Comparison of ENCODE assay signal across 10 cellular contexts in the genomic region with DNA sequence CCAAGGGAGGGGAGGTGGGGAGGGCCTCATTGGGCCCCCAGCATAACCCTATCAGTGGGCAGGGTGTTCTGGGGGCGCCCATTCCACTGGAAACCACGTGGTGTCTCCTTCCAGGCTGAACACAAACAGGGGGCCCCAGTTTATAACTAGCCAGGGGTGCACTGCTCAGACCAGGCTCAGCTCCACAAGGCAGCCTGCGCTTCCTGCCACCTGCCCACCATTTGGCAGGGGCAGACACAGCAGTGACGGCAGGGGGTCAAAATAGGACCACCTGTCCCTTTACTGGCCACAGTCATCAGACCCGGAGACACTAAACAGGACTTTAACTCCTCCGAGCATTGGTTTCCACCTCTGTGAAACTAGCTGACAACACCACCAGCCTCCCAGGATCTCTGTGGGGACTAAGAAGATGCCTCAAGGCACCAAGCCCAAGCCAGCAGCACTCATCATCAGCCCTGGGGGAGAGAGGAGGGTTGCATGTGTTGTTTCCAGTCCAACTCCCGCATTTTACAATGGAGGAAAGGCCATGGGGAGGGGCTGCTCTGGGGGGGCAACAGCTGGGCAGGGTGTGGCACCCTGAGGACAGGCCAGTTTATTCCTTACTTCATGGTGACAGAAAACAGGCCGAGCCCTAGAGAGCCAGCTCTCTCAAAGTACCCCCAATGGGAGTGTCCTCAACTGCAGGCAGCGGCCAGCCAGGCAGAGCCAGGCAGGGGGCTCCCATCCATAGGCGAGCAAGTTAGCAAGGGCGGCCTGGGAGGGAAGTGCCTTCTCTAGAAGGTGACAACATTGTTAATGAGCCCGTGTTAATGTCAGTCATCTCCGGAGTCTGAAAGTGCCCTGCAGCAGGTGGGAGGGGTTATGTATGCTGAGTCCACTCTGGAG.
DNase-seq lines count a peak whose midpoint lies in the region; ATAC-seq and TF ChIP-seq lines count a peak whose summit lies in the region.
"Had no signal": no experiment of that assay in that cellular context is flagged by ENCODE, and none has a peak within 500 bp of the region (broad histone marks: within the 10 kb centered on the region; RNA-seq: fewer than 3 reads in every experiment).

No MANE protein-coding gene starts in this region.

- TF ChIP-seq CTCF in left ventricle myocardium inferior (IDR thresholded peaks at IDR 0.05; ENCODE audit: borderline replicate concordance) (no peak), osteoblast (IDR thresholded peaks at IDR 0.05; ENCODE audit: extremely low read depth, low read depth, low read length) (no peak)

- H3K4me1 ChIP-seq in left ventricle myocardium inferior (peaks cover 67% of the 10 kb centered on the region), osteoblast (ENCODE audit: insufficient read depth, low read length) (peaks cover 61% of the 10 kb centered on the region)

- H3K36me3 ChIP-seq in left ventricle myocardium inferior (no peaks in the 10 kb centered on the region), osteoblast (ENCODE audit: insufficient read depth, low read length) (peaks cover 4% of the 10 kb centered on the region)

- DNase-seq in left ventricle myocardium inferior (no peak), Right ventricle myocardium inferior (ENCODE audit: missing footprints) (no peak), epithelial cell of prostate (ENCODE audit: low read depth, low spot score) (no peak), osteoblast (ENCODE audit: insufficient read length, low spot score, missing footprints) (peak; percentile 75), HuH-7 (ENCODE audit: low spot score) (no peak), cerebellar nuclear complex (lab: John Stamatoyannopoulos, UW) (no peak), AG08396 (ENCODE audit: low spot score) (no peak), cortex of kidney (lab: John Stamatoyannopoulos, UW) (no peak)
- DNase-seq: activated CD8-positive, alpha-beta memory T cell treated with anti-CD3 and anti-CD28 coated beads, Interleukin-2, amount 10 ng/mL, durations not matched to agents 7 days and 5 days; NCI-H1436 had no signal

- peaks cover 9% of the 10 kb centered on the region for H4K20me1 ChIP-seq in osteoblast (ENCODE audit: insufficient read depth, low read length)

- peaks cover 14% of the 10 kb centered on the region for H3K79me2 ChIP-seq in osteoblast (ENCODE audit: insufficient read depth, low read length)

- intact Hi-C loops in left ventricle myocardium inferior (cut with micrococcal nuclease) (no loop called here), Right ventricle myocardium inferior (cut with DNase I) (no loop called here)

- H3K9me3 ChIP-seq in left ventricle myocardium inferior (replicated peaks) = no peaks in the 10 kb centered on the region
- H3K9me3 ChIP-seq in osteoblast (ENCODE audit: low read depth, low read length) = no peaks in the 10 kb centered on the region

- H3K27me3 ChIP-seq in left ventricle myocardium inferior (ENCODE audit: low read depth) (no peaks in the 10 kb centered on the region), osteoblast (ENCODE audit: insufficient read depth, low read length) (no peaks in the 10 kb centered on the region)

- H3K27ac ChIP-seq in left ventricle myocardium inferior (replicated peaks) = peak overlapping the region; percentile 87
- peak overlapping the region; percentile 87 for H3K27ac ChIP-seq in epithelial cell of prostate
- H3K27ac ChIP-seq in osteoblast (ENCODE audit: low read depth, low read length) = peak overlapping the region; percentile 92

- H3K4me3 ChIP-seq in left ventricle myocardium inferior = peak overlapping the region; percentile 62
- H3K4me3 ChIP-seq in osteoblast (ENCODE audit: insufficient read depth, low read length) = no peak overlapping the region

- peak overlapping the region; percentile 43 for H3K4me2 ChIP-seq in osteoblast (ENCODE audit: insufficient read depth, low read length)

- no peak overlapping the region for H2AFZ ChIP-seq in osteoblast (ENCODE audit: low read length)

- no peak for ATAC-seq in Right ventricle myocardium inferior
- ATAC-seq: activated CD8-positive, alpha-beta memory T cell treated with anti-CD3 and anti-CD28 coated beads, Interleukin-2, amount 10 ng/mL, durations not matched to agents 7 days and 5 days had no signal
